In the genomic region with DNA sequence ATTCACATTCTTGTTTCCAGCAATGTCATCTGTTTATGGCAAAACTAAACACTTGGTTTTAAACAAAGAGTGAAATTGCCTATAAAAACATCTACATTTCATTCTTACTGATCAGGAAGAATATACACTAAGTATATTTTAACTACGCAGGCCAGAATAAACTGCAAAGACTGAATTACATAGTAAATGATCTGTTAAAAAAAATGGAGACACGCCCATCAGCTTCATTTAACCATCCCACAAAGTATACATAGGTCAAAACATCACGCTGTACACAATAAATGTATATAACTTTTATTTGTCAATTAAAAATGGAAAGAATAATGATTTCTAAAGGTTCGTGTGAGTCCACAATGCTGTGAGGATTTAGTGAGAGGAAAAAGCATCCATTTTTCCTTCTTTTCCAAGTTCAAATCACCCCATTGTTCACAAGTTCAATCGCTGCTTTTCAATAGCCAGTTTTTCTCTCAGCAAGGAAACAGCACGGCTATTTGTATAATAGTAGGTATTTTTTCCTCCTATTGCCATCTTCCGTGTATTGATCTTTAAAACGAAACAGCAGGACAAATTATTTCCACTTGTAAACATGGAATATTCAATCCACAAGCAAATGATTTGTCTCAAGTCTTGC, we compare ENCODE assay signal across 17 cellular contexts. TPM values are rescaled to one million over a fixed set of nuclear protein-coding genes. Genes with fewer than 3 reads are reported as not detected.
DNase-seq lines count a peak whose midpoint lies in the region; ATAC-seq, FAIRE-seq and TF ChIP-seq lines count a peak whose summit lies in the region.
"Had no signal": no experiment of that assay in that cellular context is flagged by ENCODE, and none has a peak within 500 bp of the region (broad histone marks: within the 10 kb centered on the region; RNA-seq: fewer than 3 reads in every experiment).

No MANE protein-coding gene starts in this region.

- H3K36me3 ChIP-seq in Karpas-422 (ENCODE audit: insufficient read depth, low read length) (peaks cover 23% of the 10 kb centered on the region; the same call in 1 of the 2 replicates), neutrophil (peaks cover 69% of the 10 kb centered on the region), hepatocyte (replicated peaks; ENCODE audit: insufficient read depth, low read depth) (no peaks in the 10 kb centered on the region)

- no peak for DNase-seq in Karpas-422
- no peak for DNase-seq in dorsolateral prefrontal cortex
- no peak for DNase-seq in DMS153 treated with DMSO at 0.1 percent for 48 hours (lab: John Stamatoyannopoulos, UW; ENCODE audit: unreplicated experiment)
- no peak for DNase-seq in hepatocyte (ENCODE audit: low spot score)
- DNase-seq in KG1 (lab: John Stamatoyannopoulos, UW), result no peak
- DNase-seq: DMS 273 treated with DMSO at 0.1 percent for 48 hours, HCEC 1CT, NCI-H187, NCI-H446, NCI-H69 had no signal

- H3K27ac ChIP-seq in Karpas-422 (ENCODE audit: low read length), result no peak overlapping the region
- peak overlapping the region; percentile 3 to 93 (median 80) for H3K27ac ChIP-seq in dorsolateral prefrontal cortex
- peak overlapping the region; percentile 81 for H3K27ac ChIP-seq in neutrophil
- H3K27ac ChIP-seq in hepatocyte, result no peak overlapping the region
- H3K27ac ChIP-seq: RWPE1 had no signal

- H3K4me3 ChIP-seq in Karpas-422 (ENCODE audit: low read length) (no peak overlapping the region), dorsolateral prefrontal cortex (peak overlapping the region in 14 of 59 donors; percentile 1 to 47 (median 11)), neutrophil (ENCODE audit: low read depth in 1 of 2, low read length in 1 of 2) (no peak overlapping the region), hepatocyte (no peak overlapping the region)

- TF ChIP-seq CTCF in dorsolateral prefrontal cortex (IDR thresholded peaks at IDR 0.05 in 54 of 56, conservative IDR thresholded peaks at IDR 0.05 in 2 of 56; ENCODE audit: low read depth in 1 of 56, partially characterized antibody in 56 of 56), result no peak
- no peak for TF ChIP-seq CTCF in neutrophil (IDR thresholded peaks at IDR 0.05)
- TF ChIP-seq CTCF in hepatocyte (IDR thresholded peaks at IDR 0.05; ENCODE audit: poor library complexity), result no peak

- H4K20me1 ChIP-seq in Karpas-422 (ENCODE audit: insufficient read depth, low read depth, low read length) (peaks cover 14% of the 10 kb centered on the region; the same call in 1 of the 2 replicates), hepatocyte (ENCODE audit: insufficient read depth, poor library complexity, severe bottlenecking) (peaks cover 63% of the 10 kb centered on the region)

- H3K27me3 ChIP-seq in Karpas-422 (ENCODE audit: low read length) (no peaks in the 10 kb centered on the region), dorsolateral prefrontal cortex (no peaks in the 10 kb centered on the region), neutrophil (no peaks in the 10 kb centered on the region), hepatocyte (no peaks in the 10 kb centered on the region)

- H3K9ac ChIP-seq in Karpas-422 (ENCODE audit: low read length), result no peak overlapping the region

- H3K9me2 ChIP-seq in Karpas-422 (replicated peaks; ENCODE audit: insufficient read depth, low read length) (no peaks in the 10 kb centered on the region), hepatocyte (replicated peaks; ENCODE audit: insufficient read depth) (no peaks in the 10 kb centered on the region)

- H3K4me2 ChIP-seq in Karpas-422 (ENCODE audit: low read depth, low read length, poor library complexity, severe bottlenecking), result peak overlapping the region; percentile 33
- no peak overlapping the region for H3K4me2 ChIP-seq in hepatocyte

- H3K9me3 ChIP-seq in Karpas-422 (ENCODE audit: low read length), result no peaks in the 10 kb centered on the region
- H3K9me3 ChIP-seq in neutrophil, result no peaks in the 10 kb centered on the region
- no peaks in the 10 kb centered on the region for H3K9me3 ChIP-seq in hepatocyte (ENCODE audit: low read depth)

- FAIRE-seq in G401.6 (lab: Jason Lieb, UNC), result peak; percentile 23

- H3K4me1 ChIP-seq in Karpas-422 (ENCODE audit: low read length) (peaks cover 29% of the 10 kb centered on the region), neutrophil (ENCODE audit: control insufficient read depth in 1 of 2, insufficient read depth in 1 of 2, low read depth in 1 of 2, low read length in 1 of 2) (peaks cover 19 to 21% of the 10 kb centered on the region in 2 experiments), hepatocyte (ENCODE audit: insufficient read depth) (peaks cover 6% of the 10 kb centered on the region)

- intact Hi-C loops in dorsolateral prefrontal cortex (cut with DNase I), result loop anchor here in 1 of 2 donors (5.0 kb wide), 1 partner anchor 66 kb away; no protein-coding TSS in a partner anchor

- no peak for ATAC-seq in HG02870 (IDR thresholded peaks at IDR 0.05; ENCODE audit: unreplicated experiment)

- H2AFZ ChIP-seq in Karpas-422 (ENCODE audit: low read length), result no peak overlapping the region
- no peak overlapping the region for H2AFZ ChIP-seq in hepatocyte

- WGBS in hepatocyte (ENCODE audit: low lambda C conversion rate, missing lambda C conversion rate), result 82% methylated on average over 8 of the region's 8 CpGs

- peaks cover 96% of the 10 kb centered on the region for H3K79me2 ChIP-seq in Karpas-422 (ENCODE audit: low read length)
- peaks cover 88% of the 10 kb centered on the region for H3K79me2 ChIP-seq in hepatocyte

RNA-seq across cellular contexts. Expression of a gene that starts 10.7 kb away (rescaled TPM):
- total RNA-seq in Karpas-422 (2014; rRNA removed; shearing (Covaris generic); ENCODE audit: low replicate concordance), result 71.6 and 119 TPM in 2 replicates
- 10 to 100 TPM; 32.7 to 79.7 (median 45.4) TPM for total RNA-seq in dorsolateral prefrontal cortex
- 51.6 and 67.8 TPM in 2 replicates for total RNA-seq in hepatocyte
- polyA plus RNA-seq in hepatocyte, result 83.0 and 88.0 TPM in 2 replicates

RNA-seq across cellular contexts. Expression of a gene that starts 23.4 kb away (rescaled TPM):
- 0.14 TPM in 1 of 2 replicates, not detected in the other for total RNA-seq in Karpas-422 (2014; rRNA removed; shearing (Covaris generic); ENCODE audit: low replicate concordance)
- 100 to 1,000 TPM in 13 of 120 experiments, 10 to 100 TPM in 105, 1 to 10 TPM in 2; 7.1 to 260 (median 51.2) TPM for total RNA-seq in dorsolateral prefrontal cortex
- 0.77 and 1.0 TPM in 2 replicates for total RNA-seq in hepatocyte
- polyA plus RNA-seq in hepatocyte, result 0.77 and 1.5 TPM in 2 replicates
- total RNA-seq: Daoy, SK-MEL-5 had no signal
- polyA plus RNA-seq: CD14-positive monocyte had no signal

RNA-seq across cellular contexts. Expression of a gene that starts 51.1 kb away (rescaled TPM):
- total RNA-seq in Karpas-422 (2014; rRNA removed; shearing (Covaris generic); ENCODE audit: low replicate concordance), result 62.7 and 109 TPM in 2 replicates
- total RNA-seq in dorsolateral prefrontal cortex, result 100 to 1,000 TPM in 23 of 120 experiments, 10 to 100 TPM in 97; 59.1 to 146 (median 85.0) TPM
- total RNA-seq in hepatocyte, result 54.9 and 75.4 TPM in 2 replicates
- polyA plus RNA-seq in hepatocyte, result 70.2 and 70.8 TPM in 2 replicates

Comparison
In these comparisons a context has a peak if more than half of its experiments do, and no peak if none do; other contexts are left out.
1. H3K27ac ChIP-seq: peak in dorsolateral prefrontal cortex (59 of 59) and neutrophil (single experiment); none in Karpas-422 (single experiment) and hepatocyte (single experiment).